Comparison of ENCODE assay signal across 26 cellular contexts in genomic region chr4:159498371-159499115, GRCh38.
DNase-seq lines count a peak whose midpoint lies in the region; ATAC-seq, FAIRE-seq and TF ChIP-seq lines count a peak whose summit lies in the region.
"Had no signal": no experiment of that assay in that cellular context is flagged by ENCODE, and none has a peak within 500 bp of the region (broad histone marks: within the 10 kb centered on the region; RNA-seq: fewer than 3 reads in every experiment).

No MANE protein-coding gene starts in this region.

- H3K4me3 Mint-ChIP-seq in GM23338 (no peak overlapping the region), endodermal cell (no peak overlapping the region)
- H3K4me3 Mint-ChIP-seq: activated naive CD4-positive, alpha-beta T cell treated with anti-CD3 and anti-CD28 coated beads, Interleukin-2, amount 50 U/mL, for 24 hours; activated T-helper 17 cell treated with anti-CD3 and anti-CD28 coated beads, Interleukin-2, amount 50 U/mL, for 72 hours; CD14-positive monocyte; central memory CD8-positive, alpha-beta T cell had no signal

- H3K27me3 ChIP-seq in GM23338 (ENCODE audit: insufficient read depth): no peaks in the 10 kb centered on the region
- no peaks in the 10 kb centered on the region for H3K27me3 ChIP-seq in endodermal cell (ENCODE audit: control insufficient read depth, insufficient read depth, low read length, poor library complexity, severe bottlenecking)
- no peaks in the 10 kb centered on the region for H3K27me3 ChIP-seq in pancreas
- H3K27me3 ChIP-seq: right atrium auricular region, testis, vagina had no signal

- no peaks in the 10 kb centered on the region for H3K79me2 ChIP-seq in GM23338 (replicated peaks; ENCODE audit: insufficient read depth)

- H3K36me3 ChIP-seq in GM23338 (ENCODE audit: insufficient read depth) (no peaks in the 10 kb centered on the region), endodermal cell (ENCODE audit: control insufficient read depth, insufficient read depth, low read length) (no peaks in the 10 kb centered on the region), pancreas (no peaks in the 10 kb centered on the region)
- H3K36me3 ChIP-seq: heart left ventricle, right atrium auricular region, vagina, WERI-Rb-1 had no signal

- intact Hi-C loops in pancreas (cut with DNase I): no loop called here

- H3K27me3 Mint-ChIP-seq in GM23338 (ENCODE audit: insufficient read depth, low read depth, poor library complexity) (no peaks in the 10 kb centered on the region), endodermal cell (ENCODE audit: insufficient read depth) (no peaks in the 10 kb centered on the region)
- H3K27me3 Mint-ChIP-seq: central memory CD8-positive, alpha-beta T cell had no signal

- H3K9me3 Mint-ChIP-seq in GM23338 (peaks cover 5% of the 10 kb centered on the region; the same call in 2 of the 3 replicates), endodermal cell (peaks cover 6% of the 10 kb centered on the region)
- H3K9me3 Mint-ChIP-seq: activated T-helper 17 cell treated with anti-CD3 and anti-CD28 coated beads, Interleukin-2, amount 50 U/mL, for 72 hours had no signal

- H3K4me1 Mint-ChIP-seq in GM23338 (peaks cover 10% of the 10 kb centered on the region), endodermal cell (peaks cover 26% of the 10 kb centered on the region)
- H3K4me1 Mint-ChIP-seq: activated naive CD4-positive, alpha-beta T cell treated with anti-CD3 and anti-CD28 coated beads, Interleukin-2, amount 50 U/mL, for 24 hours; activated T-helper 17 cell treated with anti-CD3 and anti-CD28 coated beads, Interleukin-2, amount 50 U/mL, for 72 hours; CD14-positive monocyte; central memory CD8-positive, alpha-beta T cell had no signal

- H3K36me3 Mint-ChIP-seq in GM23338 (ENCODE audit: low read depth): peaks cover under 1% of the 10 kb centered on the region; the same call in 1 of the 3 replicates
- no peaks in the 10 kb centered on the region for H3K36me3 Mint-ChIP-seq in endodermal cell (ENCODE audit: low read depth)
- H3K36me3 Mint-ChIP-seq: activated naive CD4-positive, alpha-beta T cell treated with anti-CD3 and anti-CD28 coated beads, Interleukin-2, amount 50 U/mL, for 24 hours; CD14-positive monocyte had no signal

- WGBS in endodermal cell (ENCODE audit: insufficient coverage in 1 of 2, insufficient read length in 1 of 2), 2 experiments: 93 to 100% methylated on average over 2 to 4 of the region's 5 CpGs
- WGBS in pancreas, 2 donors: 43 to 52% methylated on average over 5 of the region's 5 CpGs

- no peak overlapping the region for H3K4me2 ChIP-seq in GM23338

- H3K4me3 ChIP-seq in GM23338 (no peak overlapping the region), endodermal cell (ENCODE audit: low read length) (no peak overlapping the region), pancreas (no peak overlapping the region)
- H3K4me3 ChIP-seq: heart left ventricle, right atrium auricular region, testis, vagina had no signal

- peak overlapping the region; percentile 56; the same call in 1 of the 2 replicates for H2AFZ ChIP-seq in GM23338

- H3F3A ChIP-seq in GM23338 (replicated peaks; ENCODE audit: low read depth): no peaks in the 10 kb centered on the region

- H3K27ac Mint-ChIP-seq in GM23338 (no peak overlapping the region), endodermal cell (no peak overlapping the region)
- H3K27ac Mint-ChIP-seq: activated naive CD4-positive, alpha-beta T cell treated with anti-CD3 and anti-CD28 coated beads, Interleukin-2, amount 50 U/mL, for 24 hours; activated T-helper 17 cell treated with anti-CD3 and anti-CD28 coated beads, Interleukin-2, amount 50 U/mL, for 72 hours; CD14-positive monocyte had no signal

- DNase-seq in GM23338 (ENCODE audit: low spot score) (no peak), NCI-H446 treated with DMSO at 0.1 percent for 48 hours (lab: John Stamatoyannopoulos, UW) (peak; percentile 87), endodermal cell (no peak), pancreas (peak in 2 of 6 donors; percentile 7 to 26), kidney glomerular epithelial cell (lab: John Stamatoyannopoulos, UW) (no peak)
- no peak for DNase-seq in activated CD4-positive, CD25-positive, alpha-beta regulatory T cell (lab: John Stamatoyannopoulos, UW)
- DNase-seq: activated CD8-positive, alpha-beta memory T cell treated with anti-CD3 and anti-CD28 coated beads, Interleukin-2, amount 50 U/mL, for 4 hours; anterior cingulate cortex; heart left ventricle; left cardiac atrium; mesenchymal stem cell; NCI-H1436; OCI-M1; stimulated activated CD4-positive, alpha-beta T cell treated with anti-CD3 and anti-CD28 coated beads, Interleukin-4, amount 100 ng/mL, for 4 hours; stimulated activated naive CD4-positive, alpha-beta T cell; T-helper 9 cell; testis; WERI-Rb-1 had no signal

- H4K20me1 ChIP-seq in GM23338 (replicated peaks; ENCODE audit: insufficient read depth): no peaks in the 10 kb centered on the region

- TF ChIP-seq CTCF in GM23338 (conservative IDR thresholded peaks at IDR 0.05; ENCODE audit: low read depth in 2 of 2) (no peak), endodermal cell (conservative IDR thresholded peaks at IDR 0.05) (no peak), pancreas (IDR thresholded peaks at IDR 0.05) (no peak)

- peaks cover 14% of the 10 kb centered on the region for H3K4me1 ChIP-seq in GM23338 (ENCODE audit: insufficient read depth)
- H3K4me1 ChIP-seq in endodermal cell (ENCODE audit: control insufficient read depth, insufficient read depth, low read length): peaks cover 12% of the 10 kb centered on the region
- peaks cover 0 to 5% (median 0%) of the 10 kb centered on the region in 3 donors for H3K4me1 ChIP-seq in pancreas
- H3K4me1 ChIP-seq: right atrium auricular region, testis, vagina had no signal

- ATAC-seq in GM23338: no peak
- ATAC-seq in pancreas: peak; percentile 20 to 64 (median 50)
- ATAC-seq in GM19324 (IDR thresholded peaks at IDR 0.05; ENCODE audit: low FRiP score, unreplicated experiment): no peak
- ATAC-seq: activated T-helper 17 cell treated with anti-CD3 and anti-CD28 coated beads, Interleukin-2, amount 50 U/mL, for 72 hours; heart left ventricle; left cardiac atrium had no signal

- no peak overlapping the region for H3K9ac ChIP-seq in endodermal cell (ENCODE audit: extremely low read depth, low read length, poor library complexity, severe bottlenecking)

- H3K27ac ChIP-seq in GM23338 (ENCODE audit: low read depth): no peak overlapping the region
- H3K27ac ChIP-seq in endodermal cell (ENCODE audit: low read depth, low read length): peak overlapping the region; percentile 46
- no peak overlapping the region for H3K27ac ChIP-seq in pancreas
- H3K27ac ChIP-seq: heart left ventricle, right atrium auricular region, testis, vagina, WERI-Rb-1 had no signal

- peaks cover 8% of the 10 kb centered on the region; the same call in 1 of the 2 replicates for H3K9me2 ChIP-seq in GM23338 (ENCODE audit: insufficient read depth)

- H3K9me3 ChIP-seq in endodermal cell (ENCODE audit: control insufficient read depth, low read length) (peaks cover 6% of the 10 kb centered on the region), pancreas (no peaks in the 10 kb centered on the region)
- H3K9me3 ChIP-seq: right atrium auricular region, testis, vagina had no signal

- no peak for FAIRE-seq in pancreas (lab: Jason Lieb, UNC)
- FAIRE-seq: G401.6 had no signal

TF ChIP-seq in GM23338, 12 proteins besides CTCF, POLR2A, EP300 and RAD21 (continues in another document):
- TF ChIP-seq CREB1 (CRISPR knock-in tag; IDR thresholded peaks at IDR 0.05; ENCODE audit: low read depth): no peak
- no peak for TF ChIP-seq EZH2phosphoT487 (IDR thresholded peaks at IDR 0.05; ENCODE audit: unreplicated experiment)
- no peak for TF ChIP-seq POLR2AphosphoS5 (IDR thresholded peaks at IDR 0.05; ENCODE audit: low read depth)
- TF ChIP-seq ETS1 (IDR thresholded peaks at IDR 0.05): no peak
- TF ChIP-seq ZNF331 (CRISPR knock-in tag; IDR thresholded peaks at IDR 0.05; ENCODE audit: low read depth): no peak

Comparison
In these comparisons a context has a peak if more than half of its experiments do, and no peak if none do; other contexts are left out.
1. ATAC-seq: peak in pancreas (4 of 4); none in GM23338 (single experiment) and GM19324 (single experiment).